Comparison of ENCODE assay signal across 23 cellular contexts in genomic region chr17:55160501-55160900, GRCh38.
DNase-seq lines count a peak whose midpoint lies in the region; ATAC-seq and TF ChIP-seq lines count a peak whose summit lies in the region.
"Had no signal": no experiment of that assay in that cellular context is flagged by ENCODE, and none has a peak within 500 bp of the region (broad histone marks: within the 10 kb centered on the region; RNA-seq: fewer than 3 reads in every experiment).

No MANE protein-coding gene starts in this region.

- TF ChIP-seq CTCF in IMR-90 (conservative IDR thresholded peaks at IDR 0.05; ENCODE audit: low read depth, low read length) (no peak), RWPE1 (conservative IDR thresholded peaks at IDR 0.05; ENCODE audit: low read depth) (no peak), heart left ventricle (IDR thresholded peaks at IDR 0.05) (no peak)

- H2BK12ac ChIP-seq in neuronal stem cell (ENCODE audit: low read length), result no peak overlapping the region

- H3K4me3 ChIP-seq in IMR-90 (ENCODE audit: insufficient read depth, low read depth, low read length) (no peak overlapping the region), neuronal stem cell (ENCODE audit: low read length in 2 of 2) (no peak overlapping the region), heart left ventricle (no peak overlapping the region)
- H3K4me3 ChIP-seq: A549; BLaER1 treated with 17β-estradiol and CSF1 and Interleukin-3, amounts not matched to agents 10 nM and 100 nM; GM12878; GM23338 had no signal

- CTCF ChIA-PET in IMR-90 (lab: Yijun Ruan, JAX) (no interaction called here), RWPE1 (lab: Yijun Ruan, JAX) (interaction anchor here (0.7 kb wide), 1 partner anchor 75 kb away, joined by 4 read pairs; no protein-coding TSS in a partner anchor)

- no peak overlapping the region for H4K5ac ChIP-seq in IMR-90 (ENCODE audit: low read depth, low read length)

- H3K79me1 ChIP-seq in IMR-90 (ENCODE audit: low read depth in 1 of 2, low read length in 2 of 2) (no peaks in the 10 kb centered on the region), neuronal stem cell (ENCODE audit: low read depth, low read length) (no peaks in the 10 kb centered on the region)

- H2BK120ac ChIP-seq in IMR-90 (ENCODE audit: low read depth, low read length) (no peak overlapping the region), neuronal stem cell (ENCODE audit: low read depth, low read length) (no peak overlapping the region)

- dilution Hi-C loops in IMR-90 (cut with HindIII; ENCODE audit: low sequenced_read_pairs, unreplicated experiment), result no loop called here

- no peaks in the 10 kb centered on the region for H3K27me3 ChIP-seq in IMR-90 (ENCODE audit: control insufficient read depth, insufficient read depth, low read length)
- H3K27me3 ChIP-seq in neuronal stem cell (ENCODE audit: control insufficient read depth in 3 of 3, insufficient read depth in 3 of 3, low read depth in 1 of 3, low read length in 3 of 3), result no peaks in the 10 kb centered on the region
- H3K27me3 ChIP-seq in heart left ventricle, result no peaks in the 10 kb centered on the region
- H3K27me3 ChIP-seq: BE2C; BLaER1 treated with 17β-estradiol and CSF1 and Interleukin-3, amounts not matched to agents 10 nM and 100 nM had no signal

- H3K27ac ChIP-seq in IMR-90 (ENCODE audit: insufficient read depth, low read length) (no peak overlapping the region), neuronal stem cell (replicated peaks; ENCODE audit: low read length) (no peak overlapping the region), RWPE1 (no peak overlapping the region), heart left ventricle (no peak overlapping the region)
- H3K27ac ChIP-seq: A549; BLaER1 treated with 17β-estradiol and CSF1 and Interleukin-3, amounts not matched to agents 10 nM and 100 nM had no signal

- H3K14ac ChIP-seq in IMR-90 (replicated peaks; ENCODE audit: low read depth, low read length) (no peak overlapping the region), neuronal stem cell (ENCODE audit: low read length) (no peak overlapping the region)

- no TSS peak for BruUV-seq in IMR-90 (replicated peaks; lab: Mats Ljungman, UMichigan)

- H3K4ac ChIP-seq in IMR-90 (ENCODE audit: low read depth, low read length), result no peak overlapping the region; the same call in 1 of the 2 replicates
- H3K4ac ChIP-seq in neuronal stem cell (ENCODE audit: low read length), result no peak overlapping the region

- no peak overlapping the region for H3K56ac ChIP-seq in IMR-90 (ENCODE audit: extremely low read depth, insufficient read depth, low read length)

- H4K8ac ChIP-seq in IMR-90 (ENCODE audit: low read depth in 2 of 2, low read length in 2 of 2), result no peak overlapping the region
- H4K8ac ChIP-seq in neuronal stem cell (ENCODE audit: low read depth, low read length), result no peak overlapping the region

- intact Hi-C loops in IMR-90 (cut with micrococcal nuclease), result no loop called here
- intact Hi-C loops in heart left ventricle (cut with DNase I), result no loop called here

- H2AK9ac ChIP-seq in IMR-90 (replicated peaks; ENCODE audit: low read depth, low read length, poor library complexity), result no peak overlapping the region

- no peaks in the 10 kb centered on the region for H3K36me3 ChIP-seq in IMR-90 (ENCODE audit: control insufficient read depth, insufficient read depth, low read length)
- no peaks in the 10 kb centered on the region for H3K36me3 ChIP-seq in neuronal stem cell (replicated peaks in 1 of 2; ENCODE audit: control insufficient read depth in 2 of 2, insufficient read depth in 2 of 2, low read length in 2 of 2)
- peaks cover 0 to 11% (median 0%) of the 10 kb centered on the region in 9 donors for H3K36me3 ChIP-seq in heart left ventricle
- H3K36me3 ChIP-seq: BE2C had no signal

- H2BK15ac ChIP-seq in IMR-90 (ENCODE audit: low read depth, low read length) (peak overlapping the region; percentile 21; the same call in 1 of the 3 replicates), neuronal stem cell (ENCODE audit: low read length) (no peak overlapping the region)

- POLR2A ChIA-PET in IMR-90 (lab: Charles Lee; ENCODE audit: unreplicated experiment), result no interaction called here
- POLR2A ChIA-PET in RWPE1 (lab: Yijun Ruan, JAX; ENCODE audit: low non-redundant PET), result no interaction called here

- ATAC-seq in IMR-90 (ENCODE audit: low read depth), result no peak
- ATAC-seq in GM21367 (IDR thresholded peaks at IDR 0.05; ENCODE audit: unreplicated experiment), result no peak
- ATAC-seq in heart left ventricle, result no peak
- ATAC-seq: A549, GM12878, GM23338, HCT116 had no signal

- H3K18ac ChIP-seq in IMR-90 (ENCODE audit: low read depth, low read length) (no peak overlapping the region), neuronal stem cell (ENCODE audit: low read length) (no peak overlapping the region)

- no peak for TF ChIP-seq POLR2A in IMR-90 (IDR thresholded peaks at IDR 0.05; ENCODE audit: low read depth, low read length)
- TF ChIP-seq POLR2A in heart left ventricle (IDR thresholded peaks at IDR 0.05), result no peak

- H4K20me1 ChIP-seq in IMR-90 (ENCODE audit: insufficient read depth, low read length), result no peaks in the 10 kb centered on the region
- H4K20me1 ChIP-seq: BLaER1 treated with 17β-estradiol and CSF1 and Interleukin-3, amounts not matched to agents 10 nM and 100 nM had no signal

- peaks cover 5% of the 10 kb centered on the region; the same call in 1 of the 2 replicates for H3K9me1 ChIP-seq in IMR-90 (ENCODE audit: insufficient read depth, low read length)

- in situ Hi-C loops in IMR-90 (cut with MboI; ENCODE audit: low sequenced_read_pairs), result no loop called here

- H4K91ac ChIP-seq in IMR-90 (ENCODE audit: insufficient read depth, low read depth, low read length) (no peak overlapping the region), neuronal stem cell (ENCODE audit: low read depth, low read length, poor library complexity) (no peak overlapping the region)

- H3K9me3 ChIP-seq in IMR-90 (ENCODE audit: control insufficient read depth, insufficient read depth, low read length) (no peaks in the 10 kb centered on the region), neuronal stem cell (replicated peaks in 1 of 2; ENCODE audit: control insufficient read depth in 2 of 2, insufficient read depth in 1 of 2, low read depth in 1 of 2, low read length in 2 of 2) (no peaks in the 10 kb centered on the region), heart left ventricle (no peaks in the 10 kb centered on the region)
- H3K9me3 ChIP-seq: A549; BE2C; BLaER1 treated with 17β-estradiol and CSF1 and Interleukin-3, amounts not matched to agents 10 nM and 100 nM had no signal

- H2AFZ ChIP-seq in IMR-90 (replicated peaks; ENCODE audit: low read length, poor library complexity), result no peak overlapping the region
- H2AFZ ChIP-seq in neuronal stem cell (ENCODE audit: low read length), result peak overlapping the region; percentile 63
- H2AFZ ChIP-seq: GM23338 had no signal

- H2BK5ac ChIP-seq in IMR-90 (ENCODE audit: low read depth, low read length, poor library complexity, severe bottlenecking) (no peak overlapping the region), neuronal stem cell (ENCODE audit: low read length) (no peak overlapping the region)

- H2AK5ac ChIP-seq in IMR-90 (ENCODE audit: low read depth, low read length), result no peak overlapping the region
- H2AK5ac ChIP-seq in neuronal stem cell (ENCODE audit: low read depth, low read length), result no peak overlapping the region

- H3K4me1 ChIP-seq in IMR-90 (ENCODE audit: control insufficient read depth, insufficient read depth, low read length) (peaks cover 4% of the 10 kb centered on the region), neuronal stem cell (ENCODE audit: control insufficient read depth in 2 of 2, insufficient read depth in 1 of 2, low read depth in 1 of 2, low read length in 2 of 2) (peaks cover 2 to 5% of the 10 kb centered on the region in 2 donors), heart left ventricle (peaks cover 0 to 10% (median 0%) of the 10 kb centered on the region in 12 donors)

- WGBS in IMR-90 (ENCODE audit: extremely low coverage in 2 of 2, insufficient read length in 1 of 2), 2 experiments, result 50% methylated on average over 2 of the region's 7 CpGs; no CpG with 5 or more reads in 1 of the 2 experiments
- no CpG with 5 or more reads among the region's 7 CpGs for WGBS in neuronal stem cell (ENCODE audit: extremely low coverage in 2 of 2, insufficient read length in 2 of 2, insufficient replicate concordance in 1 of 2), 2 donors
- 89 to 95% (median 92%) methylated on average over 7 of the region's 7 CpGs for WGBS in heart left ventricle, 4 donors

- H2BK20ac ChIP-seq in IMR-90 (ENCODE audit: low read depth, low read length), result no peak overlapping the region

- TF ChIP-seq RAD21 in IMR-90 (IDR thresholded peaks at IDR 0.05; ENCODE audit: low read length), result no peak

- no peak overlapping the region for H3K4me2 ChIP-seq in IMR-90 (ENCODE audit: low read depth, low read length)
- no peak overlapping the region for H3K4me2 ChIP-seq in neuronal stem cell (ENCODE audit: insufficient read depth, low read length, poor library complexity, severe bottlenecking)
- H3K4me2 ChIP-seq: A549; BLaER1 treated with 17β-estradiol and CSF1 and Interleukin-3, amounts not matched to agents 10 nM and 100 nM; GM23338 had no signal

- H3K9ac ChIP-seq in IMR-90 (ENCODE audit: low read depth, low read length) (no peak overlapping the region), neuronal stem cell (ENCODE audit: low read depth, low read length, poor library complexity) (no peak overlapping the region)
- H3K9ac ChIP-seq: BLaER1 treated with 17β-estradiol and CSF1 and Interleukin-3, amounts not matched to agents 10 nM and 100 nM had no signal

- peak; percentile 4 for DNase-seq in IMR-90
- DNase-seq in brain pericyte (ENCODE audit: low read depth, low spot score), result peak; percentile 80
- no peak for DNase-seq in neuronal stem cell (ENCODE audit: low spot score)
- DNase-seq in hypothalamus (lab: John Stamatoyannopoulos, UW), result no peak
- no peak for DNase-seq in RWPE1 (ENCODE audit: low spot score)
- no peak for DNase-seq in heart left ventricle
- DNase-seq: 8988T; ACHN; AML-193; BE2C; CD4-positive, alpha-beta T cell; CD8-positive, alpha-beta memory T cell; DMS 273 treated with DMSO at 0.1 percent for 48 hours; DMS79; EL; GDM1; H9 had no signal

- H3K23ac ChIP-seq in IMR-90 (ENCODE audit: low read depth, low read length) (no peak overlapping the region), neuronal stem cell (ENCODE audit: low read depth, low read length, poor library complexity) (no peak overlapping the region)

TF ChIP-seq in IMR-90, 13 proteins besides CTCF, POLR2A, EP300 and RAD21 (continues in another document):
- TF ChIP-seq RFX5 (IDR thresholded peaks at IDR 0.05; ENCODE audit: low read depth, low read length) (no peak), CHD1 (IDR thresholded peaks at IDR 0.05; ENCODE audit: low read depth, low read length) (no peak), CEBPB (IDR thresholded peaks at IDR 0.05; ENCODE audit: low read depth, low read length) (no peak), RCOR1 (IDR thresholded peaks at IDR 0.05; ENCODE audit: insufficient replicate concordance, low read length) (no peak), MAFK (IDR thresholded peaks at IDR 0.05; ENCODE audit: low read depth, low read length) (no peak), MAZ (IDR thresholded peaks at IDR 0.05; ENCODE audit: borderline replicate concordance, low read depth, low read length) (no peak)

Comparison
In these comparisons a context has a peak if more than half of its experiments do, and no peak if none do; other contexts are left out.
1. DNase-seq: peak in IMR-90 (single experiment) and brain pericyte (single experiment); none in neuronal stem cell (single experiment), hypothalamus (0 of 51), RWPE1 (single experiment) and heart left ventricle (0 of 5).